2 cellular contexts compared by ENCODE assay signal in genomic region chr14:51605575-51605974, GRCh38.
TF ChIP-seq lines count a peak whose summit lies in the region.

No MANE protein-coding gene starts in this region.

TF ChIP-seq in IMR-90, 13 proteins besides CTCF, POLR2A, EP300 and RAD21:
- TF ChIP-seq CEBPB (IDR thresholded peaks at IDR 0.05; ENCODE audit: low read depth, low read length) (no peak), RCOR1 (IDR thresholded peaks at IDR 0.05; ENCODE audit: insufficient replicate concordance, low read length) (no peak), RFX5 (IDR thresholded peaks at IDR 0.05; ENCODE audit: low read depth, low read length) (no peak), USF2 (IDR thresholded peaks at IDR 0.05; ENCODE audit: low read depth, low read length) (no peak), SMC3 (IDR thresholded peaks at IDR 0.05; ENCODE audit: low read depth, low read length) (no peak), NFE2L2 (IDR thresholded peaks at IDR 0.05; ENCODE audit: low read depth, low read length) (no peak), MAFK (IDR thresholded peaks at IDR 0.05; ENCODE audit: low read depth, low read length) (no peak), MXI1 (IDR thresholded peaks at IDR 0.05; ENCODE audit: borderline replicate concordance, low read depth, low read length) (no peak), BHLHE40 (IDR thresholded peaks at IDR 0.05; ENCODE audit: low read depth, low read length) (no peak), FOS (IDR thresholded peaks at IDR 0.05; ENCODE audit: low read depth, low read length) (no peak), CHD1 (IDR thresholded peaks at IDR 0.05; ENCODE audit: low read depth, low read length) (no peak)

TF ChIP-seq in SK-N-SH, 30 proteins besides CTCF, POLR2A, EP300 and RAD21:
- TF ChIP-seq TCF12 (IDR thresholded peaks at IDR 0.05) (no peak), TAF1 (IDR thresholded peaks at IDR 0.05; ENCODE audit: borderline replicate concordance, low read depth, low read length) (no peak), USF1 (IDR thresholded peaks at IDR 0.05; ENCODE audit: borderline replicate concordance, low read depth) (no peak), TEAD4 (IDR thresholded peaks at IDR 0.05; ENCODE audit: borderline replicate concordance, insufficient read depth) (no peak), USF2 (IDR thresholded peaks at IDR 0.05; ENCODE audit: borderline replicate concordance, low read depth, low read length) (no peak), RXRA (IDR thresholded peaks at IDR 0.05; ENCODE audit: borderline replicate concordance, low read depth) (no peak)
